Comparison of ENCODE assay signal across 1 cellular context in genomic region chr12:80068173-80068572, GRCh38.
TF ChIP-seq lines count a peak whose summit lies in the region.

No MANE protein-coding gene starts in this region.

TF ChIP-seq in HCT116, 20 proteins besides CTCF, POLR2A, EP300 and RAD21 (continued from another document):
- no peak for TF ChIP-seq SIN3A (IDR thresholded peaks at IDR 0.05; ENCODE audit: low read depth)
- TF ChIP-seq ZBTB33 (IDR thresholded peaks at IDR 0.05; ENCODE audit: extremely low read depth, insufficient replicate concordance, low read length), result no peak
- TF ChIP-seq ATF3 (IDR thresholded peaks at IDR 0.05), result no peak
